Comparison of ENCODE assay signal across 27 cellular contexts in genomic region chr3:98964784-98965183, GRCh38.
"Had no signal": no experiment of that assay in that cellular context is flagged by ENCODE, and none has a peak within 500 bp of the region (broad histone marks: within the 10 kb centered on the region; RNA-seq: fewer than 3 reads in every experiment).

No MANE protein-coding gene starts in this region.

- ATAC-seq: activated CD4-positive, CD25-positive, alpha-beta regulatory T cell treated with anti-CD3 and anti-CD28 coated beads, Interleukin-2, amount 50 U/mL, for 24 hours; activated CD8-positive, alpha-beta memory T cell treated with anti-CD3 and anti-CD28 coated beads, Interleukin-2, amount 10 ng/mL, durations not matched to agents 7 days and 5 days; activated naive CD8-positive, alpha-beta T cell treated with anti-CD3 and anti-CD28 coated beads, Interleukin-2, amount 50 U/mL, for 24 hours; effector memory CD8-positive, alpha-beta T cell; gastroesophageal sphincter; left cardiac atrium had no signal

- H3K4me3 Mint-ChIP-seq: activated CD4-positive, alpha-beta memory T cell treated with anti-CD3 and anti-CD28 coated beads, Interleukin-2, amount 10 ng/mL, durations not matched to agents 7 days and 5 days; activated CD4-positive, alpha-beta T cell treated with anti-CD3 and anti-CD28 coated beads, Interleukin-2, amount 10 ng/mL, durations not matched to agents 24 days and 14 days; activated CD8-positive, alpha-beta memory T cell treated with anti-CD3 and anti-CD28 coated beads, Interleukin-2, amount 10 ng/mL, durations not matched to agents 7 days and 5 days; activated naive CD4-positive, alpha-beta T cell treated with anti-CD3 and anti-CD28 coated beads, Interleukin-2, amount 10 ng/mL, durations not matched to agents 7 days and 5 days; activated naive CD8-positive, alpha-beta T cell treated with anti-CD3 and anti-CD28 coated beads, Interleukin-2, amount 50 U/mL, for 24 hours; brain; effector memory CD8-positive, alpha-beta T cell; naive B cell; type B pancreatic cell had no signal

- DNase-seq: activated CD4-positive, alpha-beta memory T cell treated with anti-CD3 and anti-CD28 coated beads, Interleukin-2, amount 10 ng/mL, durations not matched to agents 7 days and 5 days; activated CD4-positive, alpha-beta T cell treated with anti-CD3 and anti-CD28 coated beads, Interleukin-2, amount 10 ng/mL, durations not matched to agents 24 days and 14 days; activated CD8-positive, alpha-beta memory T cell treated with anti-CD3 and anti-CD28 coated beads, Interleukin-2, amount 10 ng/mL, durations not matched to agents 7 days and 5 days; activated effector memory CD4-positive, alpha-beta T cell treated with anti-CD3 and anti-CD28 coated beads, Interleukin-2, amount 50 U/mL, for 16 hours; activated naive CD4-positive, alpha-beta T cell treated with anti-CD3 and anti-CD28 coated beads, Interleukin-2, amount 10 ng/mL, durations not matched to agents 7 days and 5 days; activated naive CD8-positive, alpha-beta T cell treated with anti-CD3 and anti-CD28 coated beads, Interleukin-2, amount 50 U/mL, for 24 hours; activated T-cell treated with anti-CD3 and anti-CD28 coated beads for 4 hours; central memory CD4-positive, alpha-beta T cell; dermis blood vessel endothelial cell; effector memory CD8-positive, alpha-beta T cell; esophagus squamous epithelium; head of caudate nucleus; hypothalamus; left cardiac atrium; mesendoderm; naive B cell; occipital lobe; spleen; stimulated activated CD4-positive, alpha-beta T cell treated with anti-CD3 and anti-CD28 coated beads, Interleukin-4, amount 100 ng/mL, for 1 hour; stimulated activated naive CD4-positive, alpha-beta T cell; testis had no signal

- H3K27ac Mint-ChIP-seq: activated CD4-positive, alpha-beta memory T cell treated with anti-CD3 and anti-CD28 coated beads, Interleukin-2, amount 10 ng/mL, durations not matched to agents 7 days and 5 days; activated CD4-positive, alpha-beta T cell treated with anti-CD3 and anti-CD28 coated beads, Interleukin-2, amount 10 ng/mL, durations not matched to agents 24 days and 14 days; activated CD8-positive, alpha-beta memory T cell treated with anti-CD3 and anti-CD28 coated beads, Interleukin-2, amount 10 ng/mL, durations not matched to agents 7 days and 5 days; activated naive CD4-positive, alpha-beta T cell treated with anti-CD3 and anti-CD28 coated beads, Interleukin-2, amount 10 ng/mL, durations not matched to agents 7 days and 5 days; activated naive CD8-positive, alpha-beta T cell treated with anti-CD3 and anti-CD28 coated beads, Interleukin-2, amount 50 U/mL, for 24 hours; brain; effector memory CD8-positive, alpha-beta T cell; naive B cell; type B pancreatic cell had no signal

- H3K4me1 Mint-ChIP-seq: activated CD4-positive, alpha-beta T cell treated with anti-CD3 and anti-CD28 coated beads, Interleukin-2, amount 10 ng/mL, durations not matched to agents 24 days and 14 days; activated CD8-positive, alpha-beta memory T cell treated with anti-CD3 and anti-CD28 coated beads, Interleukin-2, amount 10 ng/mL, durations not matched to agents 7 days and 5 days; activated naive CD4-positive, alpha-beta T cell treated with anti-CD3 and anti-CD28 coated beads, Interleukin-2, amount 10 ng/mL, durations not matched to agents 7 days and 5 days; activated naive CD8-positive, alpha-beta T cell treated with anti-CD3 and anti-CD28 coated beads, Interleukin-2, amount 50 U/mL, for 24 hours; brain; naive B cell had no signal

- H3K9me3 Mint-ChIP-seq: activated CD4-positive, alpha-beta memory T cell treated with anti-CD3 and anti-CD28 coated beads, Interleukin-2, amount 10 ng/mL, durations not matched to agents 7 days and 5 days; activated CD4-positive, alpha-beta T cell treated with anti-CD3 and anti-CD28 coated beads, Interleukin-2, amount 10 ng/mL, durations not matched to agents 24 days and 14 days; activated naive CD4-positive, alpha-beta T cell treated with anti-CD3 and anti-CD28 coated beads, Interleukin-2, amount 10 ng/mL, durations not matched to agents 7 days and 5 days; activated naive CD8-positive, alpha-beta T cell treated with anti-CD3 and anti-CD28 coated beads, Interleukin-2, amount 50 U/mL, for 24 hours; brain; type B pancreatic cell had no signal

- H3K27me3 Mint-ChIP-seq: activated CD4-positive, alpha-beta memory T cell treated with anti-CD3 and anti-CD28 coated beads, Interleukin-2, amount 10 ng/mL, durations not matched to agents 7 days and 5 days; activated CD8-positive, alpha-beta memory T cell treated with anti-CD3 and anti-CD28 coated beads, Interleukin-2, amount 10 ng/mL, durations not matched to agents 7 days and 5 days; activated naive CD4-positive, alpha-beta T cell treated with anti-CD3 and anti-CD28 coated beads, Interleukin-2, amount 10 ng/mL, durations not matched to agents 7 days and 5 days; effector memory CD8-positive, alpha-beta T cell; type B pancreatic cell had no signal

- H3K27me3 ChIP-seq: esophagus squamous epithelium, gastroesophageal sphincter, spleen, testis, vagina had no signal

- H3K4me3 ChIP-seq: esophagus squamous epithelium, gastroesophageal sphincter, spleen, testis, vagina had no signal

- H3K27ac ChIP-seq: esophagus squamous epithelium, gastroesophageal sphincter, spleen, testis, vagina, VCaP had no signal

- H3K36me3 Mint-ChIP-seq: activated CD8-positive, alpha-beta memory T cell treated with anti-CD3 and anti-CD28 coated beads, Interleukin-2, amount 10 ng/mL, durations not matched to agents 7 days and 5 days; activated naive CD4-positive, alpha-beta T cell treated with anti-CD3 and anti-CD28 coated beads, Interleukin-2, amount 10 ng/mL, durations not matched to agents 7 days and 5 days; brain; naive B cell; type B pancreatic cell had no signal

- H3K36me3 ChIP-seq: esophagus squamous epithelium, gastroesophageal sphincter, spleen, vagina had no signal

- H3K4me1 ChIP-seq: esophagus squamous epithelium, gastroesophageal sphincter, spleen, testis, vagina had no signal

- H3K9me3 ChIP-seq: esophagus squamous epithelium, gastroesophageal sphincter, spleen, testis, vagina had no signal
